Comparison of ENCODE assay signal across 8 cellular contexts in genomic region chr1:230976825-230977747, GRCh38. TPM values are rescaled to one million over a fixed set of nuclear protein-coding genes. Genes with fewer than 3 reads are reported as not detected.
A peak's percentile ranks its signal among the peaks of the same experiment; 100 is the strongest.
DNase-seq lines count a peak whose midpoint lies in the region; ATAC-seq, FAIRE-seq and TF ChIP-seq lines count a peak whose summit lies in the region.

No MANE protein-coding gene starts in this region.

- POLR2A ChIA-PET in PC-3 (lab: Charles Lee; ENCODE audit: unreplicated experiment): no interaction called here

- peak overlapping the region; percentile 91 for H3K4me3 ChIP-seq in PC-3 (ENCODE audit: low read length)
- H3K4me3 ChIP-seq in neural progenitor cell: peak overlapping the region; percentile 77

- H4K20me1 ChIP-seq in PC-3 (ENCODE audit: low read length) (no peaks in the 10 kb centered on the region; the same call in 1 of the 2 replicates), neural progenitor cell (ENCODE audit: low read depth) (no peaks in the 10 kb centered on the region)

- no peaks in the 10 kb centered on the region for H3K9me3 ChIP-seq in PC-3 (ENCODE audit: low read length)
- no peaks in the 10 kb centered on the region for H3K9me3 ChIP-seq in neural progenitor cell (ENCODE audit: low read depth)

- TSS peak; percentile 34 for BruUV-seq in PC-3 (replicated peaks; lab: Mats Ljungman, UMichigan)

- H3K9me2 ChIP-seq in PC-3 (replicated peaks; ENCODE audit: low read length): no peaks in the 10 kb centered on the region

- peaks cover 2% of the 10 kb centered on the region for H3K36me3 Mint-ChIP-seq in chondrocyte (ENCODE audit: low read depth)
- H3K36me3 Mint-ChIP-seq in neural progenitor cell: no peaks in the 10 kb centered on the region

- peak overlapping the region; percentile 82 for H3K4me3 Mint-ChIP-seq in chondrocyte (ENCODE audit: unreplicated experiment)
- peak overlapping the region; percentile 94 for H3K4me3 Mint-ChIP-seq in neural progenitor cell

- peaks cover 28% of the 10 kb centered on the region for H3K4me1 ChIP-seq in PC-3 (ENCODE audit: insufficient read depth, low read length)
- peaks cover 14% of the 10 kb centered on the region for H3K4me1 ChIP-seq in neural progenitor cell

- TF ChIP-seq CTCF in PC-3 (conservative IDR thresholded peaks at IDR 0.05; ENCODE audit: low read depth, low read length): no peak
- no peak for TF ChIP-seq CTCF in chondrocyte (IDR thresholded peaks at IDR 0.05)
- TF ChIP-seq CTCF in neural progenitor cell (IDR thresholded peaks at IDR 0.05): no peak

- peaks cover 64% of the 10 kb centered on the region for H3K79me2 ChIP-seq in PC-3 (ENCODE audit: low read length)
- H3K79me2 ChIP-seq in neural progenitor cell (ENCODE audit: low read depth): peaks cover 32% of the 10 kb centered on the region

- peak overlapping the region; percentile 74 for H2AFZ ChIP-seq in PC-3 (ENCODE audit: low read length)
- H2AFZ ChIP-seq in neural progenitor cell (replicated peaks): no peak overlapping the region

- H3K4me1 Mint-ChIP-seq in chondrocyte (ENCODE audit: low read depth) (peaks cover 39% of the 10 kb centered on the region), neural progenitor cell (peaks cover 17% of the 10 kb centered on the region)

- DNase-seq in GM19239 (ENCODE audit: insufficient read length, low spot score) (no peak), PC-3 (no peak), chondrocyte (ENCODE audit: low spot score) (no peak), neural progenitor cell (ENCODE audit: low spot score) (no peak), NCI-H1105 (lab: John Stamatoyannopoulos, UW) (no peak), sciatic nerve (ENCODE audit: low spot score) (no peak)

- no peaks in the 10 kb centered on the region for H3K27me3 ChIP-seq in PC-3 (ENCODE audit: low read length)
- H3K27me3 ChIP-seq in neural progenitor cell: no peaks in the 10 kb centered on the region

- H3K36me3 ChIP-seq in PC-3 (ENCODE audit: low read depth, low read length) (peaks cover 14% of the 10 kb centered on the region), neural progenitor cell (no peaks in the 10 kb centered on the region)

- CTCF ChIA-PET in PC-3 (lab: Charles Lee): no interaction called here

- peak overlapping the region; percentile 73 for H3K9ac ChIP-seq in PC-3 (ENCODE audit: low read length)
- no peak overlapping the region for H3K9ac ChIP-seq in neural progenitor cell

- no peaks in the 10 kb centered on the region for H3K9me3 Mint-ChIP-seq in chondrocyte (ENCODE audit: low read depth)
- H3K9me3 Mint-ChIP-seq in neural progenitor cell: no peaks in the 10 kb centered on the region

- no peak overlapping the region for H3K27ac ChIP-seq in PC-3 (ENCODE audit: low read length)
- no peak overlapping the region for H3K27ac ChIP-seq in neural progenitor cell

- FAIRE-seq in GM19239 (lab: Jason Lieb, UNC): peak; percentile 73

- peak overlapping the region; percentile 95 for H3K4me2 ChIP-seq in PC-3 (ENCODE audit: low read length)
- H3K4me2 ChIP-seq in neural progenitor cell: peak overlapping the region; percentile 92

- no peaks in the 10 kb centered on the region for H3K27me3 Mint-ChIP-seq in chondrocyte (ENCODE audit: low read depth)
- peaks cover 2% of the 10 kb centered on the region for H3K27me3 Mint-ChIP-seq in neural progenitor cell (ENCODE audit: insufficient read depth, low read depth)

- H3F3A ChIP-seq in PC-3 (ENCODE audit: low read length, unreplicated experiment) (no peaks in the 10 kb centered on the region), neural progenitor cell (ENCODE audit: low read depth) (peaks cover 3% of the 10 kb centered on the region)

- ATAC-seq in PC-3: no peak
- ATAC-seq in GM19324 (IDR thresholded peaks at IDR 0.05; ENCODE audit: low FRiP score, unreplicated experiment): no peak
- ATAC-seq in sciatic nerve: no peak
- no peak for ATAC-seq in HG02973 (IDR thresholded peaks at IDR 0.05; ENCODE audit: unreplicated experiment)

- intact Hi-C loops in PC-3 (cut with micrococcal nuclease) (loop anchor here (10.0 kb wide), 1 partner anchor 358 kb away; the partner anchor contains the start of genes EXOC8 and SPRTN), sciatic nerve (cut with DNase I) (no loop called here)

- H3K27ac Mint-ChIP-seq in chondrocyte (ENCODE audit: unreplicated experiment): no peak overlapping the region
- H3K27ac Mint-ChIP-seq in neural progenitor cell: peak overlapping the region; percentile 69

RNA-seq across cellular contexts. Expression of gene TTC13, which starts 1.6 kb away (rescaled TPM):
- 17.0 and 20.2 TPM in 2 replicates for total RNA-seq in PC-3 (2014; rRNA removed)
- total RNA-seq in chondrocyte: 24.9 to 36.5 TPM (median 27.1 TPM) in 3 replicates
- total RNA-seq in neural progenitor cell (ENCODE audit: low replicate concordance): 20.8 and 23.0 TPM in 2 replicates
- total RNA-seq in sciatic nerve: 21.2 TPM

RNA-seq across cellular contexts. Expression of gene ARV1, which starts 1.8 kb away (rescaled TPM):
- total RNA-seq in PC-3 (2014; rRNA removed) (29.4 and 30.6 TPM in 2 replicates), chondrocyte (14.0 to 20.4 TPM (median 15.5 TPM) in 3 replicates), neural progenitor cell (ENCODE audit: low replicate concordance) (18.4 and 23.3 TPM in 2 replicates), sciatic nerve (11.0 TPM)
